Comparison of ENCODE assay signal across 1 cellular context in genomic region chr12:53179694-53180269, GRCh38.
TF ChIP-seq lines count a peak whose summit lies in the region.

No MANE protein-coding gene starts in this region.

TF ChIP-seq in K562, 482 proteins besides CTCF, POLR2A, EP300 and RAD21 (continued from another document and continues in another):
- TF ChIP-seq CUX1 (CRISPR knock-in tag; IDR thresholded peaks at IDR 0.05) (no peak), GABPA (tag; conservative IDR thresholded peaks at IDR 0.05; ENCODE audit: low read depth) (no peak), ZNF263 (CRISPR knock-in tag; IDR thresholded peaks at IDR 0.05; ENCODE audit: borderline replicate concordance) (no peak), SRF (CRISPR knock-in tag; IDR thresholded peaks at IDR 0.05) (peak in 1 of 2 experiments; percentile 53; a peak in 1 of 4 replicates), FOXK1 (CRISPR knock-in tag; IDR thresholded peaks at IDR 0.05; ENCODE audit: borderline replicate concordance) (no peak), SMARCE1 (IDR thresholded peaks at IDR 0.05) (peak; percentile 42; the same call in 1 of the 2 replicates), PCBP1 (IDR thresholded peaks at IDR 0.05; ENCODE audit: low read depth, low read length, poor library complexity, severe bottlenecking) (no peak), ZSCAN29 (IDR thresholded peaks at IDR 0.05) (peak; percentile 84; the same call in 1 of the 2 replicates), ZNF707 (CRISPR knock-in tag; conservative IDR thresholded peaks at IDR 0.05) (no peak), RAD51 (IDR thresholded peaks at IDR 0.05; ENCODE audit: borderline replicate concordance, low read depth) (no peak), RFX7 (CRISPR knock-in tag; IDR thresholded peaks at IDR 0.05) (no peak), RCOR1 (IDR thresholded peaks at IDR 0.05; ENCODE audit: borderline replicate concordance in 1 of 2, low read depth in 2 of 2, low read length in 2 of 2) (no peak), TCF7L2 (IDR thresholded peaks at IDR 0.05; ENCODE audit: low read depth, low read length) (no peak), BMI1 (IDR thresholded peaks at IDR 0.05; ENCODE audit: low read length) (no peak), HNRNPUL1 (IDR thresholded peaks at IDR 0.05; ENCODE audit: low read length) (no peak), PURB (CRISPR knock-in tag; IDR thresholded peaks at IDR 0.05; ENCODE audit: low read depth) (no peak), IRF9 (tag; IDR thresholded peaks at IDR 0.05) (no peak), BRD4 (IDR thresholded peaks at IDR 0.05) (no peak), ZNF3 (CRISPR knock-in tag; IDR thresholded peaks at IDR 0.05) (no peak), SREBF1 (IDR thresholded peaks at IDR 0.05; ENCODE audit: borderline replicate concordance, low read depth, low read length) (no peak), NR4A1 (CRISPR knock-in tag; IDR thresholded peaks at IDR 0.05) (0 out of 2 replicates have a peak, but pooled peaks have one; percentile 33), NR4A1 (tag; IDR thresholded peaks at IDR 0.05) (no peak), POU5F1 (IDR thresholded peaks at IDR 0.05; ENCODE audit: borderline replicate concordance, low read depth, low read length, partially characterized antibody) (no peak), SMAD4 (CRISPR knock-in tag; conservative IDR thresholded peaks at IDR 0.05) (no peak), TAF7 (tag; IDR thresholded peaks at IDR 0.05) (no peak), MGA (IDR thresholded peaks at IDR 0.05) (peak; percentile 73), ELF1 (tag; IDR thresholded peaks at IDR 0.05) (no peak), GTF2E2 (tag; IDR thresholded peaks at IDR 0.05) (peak; percentile 16; the same call in 1 of the 2 replicates), TEAD1 (CRISPR knock-in tag; IDR thresholded peaks at IDR 0.05) (0 out of 4 replicates have a peak, but pooled peaks of 1 of the 2 experiments have one; percentile 15), ZNF644 (tag; IDR thresholded peaks at IDR 0.05; ENCODE audit: low read depth) (0 out of 2 replicates have a peak, but pooled peaks have one; percentile 1), SOX6 (IDR thresholded peaks at IDR 0.05) (no peak), SMAD3 (CRISPR knock-in tag; conservative IDR thresholded peaks at IDR 0.05) (no peak), E2F8 (IDR thresholded peaks at IDR 0.05; ENCODE audit: low read depth, partially characterized antibody) (no peak)
- TF ChIP-seq, protein P1, sequence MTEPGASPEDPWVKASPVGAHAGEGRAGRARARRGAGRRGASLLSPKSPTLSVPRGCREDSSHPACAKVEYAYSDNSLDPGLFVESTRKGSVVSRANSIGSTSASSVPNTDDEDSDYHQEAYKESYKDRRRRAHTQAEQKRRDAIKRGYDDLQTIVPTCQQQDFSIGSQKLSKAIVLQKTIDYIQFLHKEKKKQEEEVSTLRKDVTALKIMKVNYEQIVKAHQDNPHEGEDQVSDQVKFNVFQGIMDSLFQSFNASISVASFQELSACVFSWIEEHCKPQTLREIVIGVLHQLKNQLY (CRISPR knock-in tag; conservative IDR thresholded peaks at IDR 0.05), result no peak
- TF ChIP-seq, protein P2, sequence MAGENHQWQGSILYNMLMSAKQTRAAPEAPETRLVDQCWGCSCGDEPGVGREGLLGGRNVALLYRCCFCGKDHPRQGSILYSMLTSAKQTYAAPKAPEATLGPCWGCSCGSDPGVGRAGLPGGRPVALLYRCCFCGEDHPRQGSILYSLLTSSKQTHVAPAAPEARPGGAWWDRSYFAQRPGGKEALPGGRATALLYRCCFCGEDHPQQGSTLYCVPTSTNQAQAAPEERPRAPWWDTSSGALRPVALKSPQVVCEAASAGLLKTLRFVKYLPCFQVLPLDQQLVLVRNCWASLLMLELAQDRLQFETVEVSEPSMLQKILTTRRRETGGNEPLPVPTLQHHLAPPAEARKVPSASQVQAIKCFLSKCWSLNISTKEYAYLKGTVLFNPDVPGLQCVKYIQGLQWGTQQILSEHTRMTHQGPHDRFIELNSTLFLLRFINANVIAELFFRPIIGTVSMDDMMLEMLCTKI (IDR thresholded peaks at IDR 0.05; ENCODE audit: partially characterized antibody), result no peak
